Comparison of ENCODE assay signal across 8 cellular contexts in the genomic region with DNA sequence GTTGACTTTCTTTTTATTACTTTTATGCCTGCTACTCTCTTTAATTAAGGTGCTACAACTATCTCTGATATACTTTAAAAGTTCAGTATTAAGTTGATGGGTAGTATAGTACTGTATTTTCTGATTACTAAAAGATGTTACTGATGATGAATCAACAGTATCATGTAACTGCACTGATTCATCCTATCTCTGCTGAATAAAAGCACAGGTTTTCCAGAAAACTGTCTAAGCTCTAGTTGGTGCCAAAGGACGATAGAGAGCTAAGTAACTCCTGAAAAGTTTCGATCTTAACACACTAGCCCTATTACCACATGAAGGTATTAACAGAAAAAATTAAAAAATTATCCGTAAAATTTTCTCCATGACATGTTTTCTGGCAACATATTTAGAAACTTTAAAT. TPM values are rescaled to one million over a fixed set of nuclear protein-coding genes. Genes with fewer than 3 reads are reported as not detected.
DNase-seq lines count a peak whose midpoint lies in the region; ATAC-seq and TF ChIP-seq lines count a peak whose summit lies in the region.

No MANE protein-coding gene starts in this region.

- H3K4me3 Mint-ChIP-seq in HFFc6: peak overlapping the region; percentile 94

- peaks cover 6 to 48% (median 30%) of the 10 kb centered on the region in 11 experiments; a peak in 21 of 22 replicates for H3K36me3 ChIP-seq in BLaER1 treated with 17β-estradiol and CSF1 and Interleukin-3, amounts not matched to agents 10 nM and 100 nM
- H3K36me3 ChIP-seq in adrenal gland (replicated peaks in 1 of 2) (no peaks in the 10 kb centered on the region), mucosa of stomach (ENCODE audit: control insufficient read depth, insufficient read depth, low read length) (no peaks in the 10 kb centered on the region)

- ATAC-seq in GM21447 (IDR thresholded peaks at IDR 0.05; ENCODE audit: unreplicated experiment): no peak

- no peak for TF ChIP-seq CTCF in HFFc6 (IDR thresholded peaks at IDR 0.05)
- no peak for TF ChIP-seq CTCF in adrenal gland (IDR thresholded peaks at IDR 0.05)

- H3K27me3 ChIP-seq in BLaER1 treated with 17β-estradiol and CSF1 and Interleukin-3, amounts not matched to agents 10 nM and 100 nM: no peaks in the 10 kb centered on the region
- no peaks in the 10 kb centered on the region for H3K27me3 ChIP-seq in adrenal gland
- H3K27me3 ChIP-seq in mucosa of stomach (ENCODE audit: control insufficient read depth, insufficient read depth, low read length): no peaks in the 10 kb centered on the region

- H3K4me1 Mint-ChIP-seq in HFFc6 (ENCODE audit: low read depth): peaks cover 66% of the 10 kb centered on the region

- peak overlapping the region; percentile 83 to 98 (median 95); a peak in 19 of 20 replicates for H3K4me3 ChIP-seq in BLaER1 treated with 17β-estradiol and CSF1 and Interleukin-3, amounts not matched to agents 10 nM and 100 nM
- peak overlapping the region in 1 of 4 donors; percentile 90 for H3K4me3 ChIP-seq in adrenal gland
- no peak overlapping the region for H3K4me3 ChIP-seq in mucosa of stomach (ENCODE audit: low read length)

- H3K9ac ChIP-seq in BLaER1 treated with 17β-estradiol and CSF1 and Interleukin-3, amounts not matched to agents 10 nM and 100 nM: peak overlapping the region; percentile 96 to 99 (median 99)
- H3K9ac ChIP-seq in mucosa of stomach (ENCODE audit: low read length): peak overlapping the region; percentile 98

- peak overlapping the region; percentile 71 to 96 (median 84); a peak in 21 of 22 replicates for H3K4me2 ChIP-seq in BLaER1 treated with 17β-estradiol and CSF1 and Interleukin-3, amounts not matched to agents 10 nM and 100 nM

- no peaks in the 10 kb centered on the region; the same call in 1 of the 2 replicates for H3K27me3 Mint-ChIP-seq in HFFc6 (ENCODE audit: insufficient read depth)

- intact Hi-C loops in adrenal gland (cut with DNase I): no loop called here

- peaks cover 48 to 64% (median 59%) of the 10 kb centered on the region in 10 experiments for H3K4me1 ChIP-seq in BLaER1 treated with 17β-estradiol and CSF1 and Interleukin-3, amounts not matched to agents 10 nM and 100 nM
- H3K4me1 ChIP-seq in adrenal gland (replicated peaks in 1 of 2) (peaks cover 32 to 50% of the 10 kb centered on the region in 2 donors), mucosa of stomach (ENCODE audit: control insufficient read depth, insufficient read depth, low read length) (peaks cover 5% of the 10 kb centered on the region)

- peaks cover 0 to 18% (median 11%) of the 10 kb centered on the region in 11 experiments; a peak in 9 of 22 replicates for H3K9me3 ChIP-seq in BLaER1 treated with 17β-estradiol and CSF1 and Interleukin-3, amounts not matched to agents 10 nM and 100 nM (replicated peaks in 1 of 11)
- no peaks in the 10 kb centered on the region for H3K9me3 ChIP-seq in adrenal gland (replicated peaks in 1 of 3)
- no peaks in the 10 kb centered on the region for H3K9me3 ChIP-seq in mucosa of stomach (ENCODE audit: control insufficient read depth, low read length)

- 15 to 33% (median 30%) methylated on average over 3 of the region's 3 CpGs for WGBS in adrenal gland, 4 donors

- DNase-seq in HFFc6 (peak; percentile 70), adrenal gland (no peak), NCI-H510A (lab: John Stamatoyannopoulos, UW) (no peak), 8988T (no peak), HPDE6-E6E7 (ENCODE audit: extremely low spot score) (no peak)

- peak overlapping the region in 7 of 11 experiments; percentile 98 to 100 (median 99); a peak in 14 of 22 replicates for H3K27ac ChIP-seq in BLaER1 treated with 17β-estradiol and CSF1 and Interleukin-3, amounts not matched to agents 10 nM and 100 nM
- H3K27ac ChIP-seq in adrenal gland: peak overlapping the region in 3 of 5 donors; percentile 97 to 99 (median 99)

- H4K20me1 ChIP-seq in BLaER1 treated with 17β-estradiol and CSF1 and Interleukin-3, amounts not matched to agents 10 nM and 100 nM: peaks cover 26 to 65% (median 62%) of the 10 kb centered on the region in 11 experiments; a peak in 20 of 22 replicates

- H3K9me3 Mint-ChIP-seq in HFFc6: no peaks in the 10 kb centered on the region

- TF ChIP-seq POLR2A in adrenal gland (IDR thresholded peaks at IDR 0.05): peak in 1 of 2 donors; percentile 67

- peak overlapping the region; percentile 96 for H3K27ac Mint-ChIP-seq in HFFc6

- peaks cover 35% of the 10 kb centered on the region for H3K36me3 Mint-ChIP-seq in HFFc6 (ENCODE audit: low read depth)

RNA-seq across cellular contexts. Expression of gene SCAF11, which starts 2.1 kb away (rescaled TPM):
- 100 to 1,000 TPM; 108 to 130 (median 115) TPM for total RNA-seq in HFFc6 (2021; fragmentation: NEBNext Ultra II Directional; extraction: Animal tissue kit (Norgen Biotek cat#: 25700))
- total RNA-seq in adrenal gland: 100 to 1,000 TPM in 3 of 8 donors, 10 to 100 TPM in 5; 69.5 to 170 (median 88.7) TPM
- 10 to 100 TPM; 19.1 to 84.4 (median 28.1) TPM for polyA plus RNA-seq in adrenal gland
